In the genomic region with DNA sequence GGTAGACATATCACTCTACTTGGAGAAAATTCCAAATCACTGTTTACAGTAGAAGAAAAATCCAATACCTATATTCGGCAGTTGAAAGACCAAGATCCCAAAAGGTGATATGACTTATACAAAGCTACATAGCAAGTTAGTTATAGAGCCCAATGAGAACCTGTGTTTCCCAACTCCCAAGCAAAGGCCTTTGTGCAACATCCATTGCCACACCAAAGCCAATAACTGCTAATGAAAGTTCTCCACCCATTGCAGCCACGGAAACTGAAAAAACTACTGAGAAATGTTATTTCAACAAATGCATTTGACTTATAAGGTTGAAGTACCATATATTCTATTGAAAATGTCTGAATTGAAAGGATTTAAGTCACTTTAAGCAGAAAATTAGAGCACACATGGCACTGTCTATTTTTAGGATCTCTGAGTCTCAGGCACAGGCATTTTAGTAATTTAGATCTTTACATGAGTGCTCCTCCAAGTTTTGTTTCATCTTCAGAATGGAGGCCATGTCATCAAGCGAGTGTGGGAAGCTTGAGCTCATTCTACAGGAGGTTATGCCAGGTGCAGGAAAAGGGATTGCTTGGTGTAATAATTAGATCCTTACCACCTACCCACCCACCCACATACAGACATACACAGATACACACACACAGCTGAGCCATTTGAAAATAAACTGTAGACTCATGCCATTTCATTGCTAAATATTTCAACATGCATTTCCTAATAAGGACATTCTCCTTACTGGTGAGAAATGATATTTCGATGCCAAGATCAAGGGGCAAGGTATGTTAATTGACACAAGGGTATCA, we compare ENCODE assay signal across 16 cellular contexts. TPM values are rescaled to one million over a fixed set of nuclear protein-coding genes. Genes with fewer than 3 reads are reported as not detected.
DNase-seq lines count a peak whose midpoint lies in the region; ATAC-seq and TF ChIP-seq lines count a peak whose summit lies in the region.
"Had no signal": no experiment of that assay in that cellular context is flagged by ENCODE, and none has a peak within 500 bp of the region (broad histone marks: within the 10 kb centered on the region; RNA-seq: fewer than 3 reads in every experiment).

No MANE protein-coding gene starts in this region.

- H3K27ac ChIP-seq in osteoblast (ENCODE audit: low read depth, low read length): peak overlapping the region; percentile 24
- no peak overlapping the region for H3K27ac ChIP-seq in SJCRH30
- H3K27ac ChIP-seq: colonic mucosa, heart left ventricle had no signal

- no peaks in the 10 kb centered on the region for H3K79me2 ChIP-seq in osteoblast (ENCODE audit: insufficient read depth, low read length)

- TF ChIP-seq CTCF in NB4 (IDR thresholded peaks at IDR 0.05; ENCODE audit: low read depth, low read length) (no peak), osteoblast (IDR thresholded peaks at IDR 0.05; ENCODE audit: extremely low read depth, low read depth, low read length) (no peak)

- ATAC-seq in GM19463 (IDR thresholded peaks at IDR 0.05; ENCODE audit: unreplicated experiment): no peak
- ATAC-seq: heart left ventricle had no signal

- no peaks in the 10 kb centered on the region for H3K27me3 ChIP-seq in osteoblast (ENCODE audit: insufficient read depth, low read length)
- no peaks in the 10 kb centered on the region for H3K27me3 ChIP-seq in SJCRH30
- H3K27me3 ChIP-seq: colonic mucosa had no signal

- H3K4me3 ChIP-seq in NB4 (ENCODE audit: low read depth, low read length) (no peak overlapping the region), osteoblast (ENCODE audit: insufficient read depth, low read length) (no peak overlapping the region), SJCRH30 (no peak overlapping the region)
- H3K4me3 ChIP-seq: colonic mucosa, heart left ventricle had no signal

- DNase-seq in CD1c-positive myeloid dendritic cell (ENCODE audit: extremely low spot score) (peak; percentile 2), NB4 (ENCODE audit: low read depth) (peak; percentile 30), dedifferentiated amniotic fluid mesenchymal stem cell (ENCODE audit: extremely low spot score) (peak; percentile 48), osteoblast (ENCODE audit: insufficient read length, low spot score, missing footprints) (no peak), HPDE6-E6E7 (ENCODE audit: extremely low spot score) (no peak), SJCRH30 (no peak)
- DNase-seq in activated CD4-positive, CD25-positive, alpha-beta regulatory T cell treated with anti-CD3 and anti-CD28 coated beads, Interleukin-2, amount 50 U/mL, for 72 hours: no peak
- DNase-seq: activated CD4-positive, alpha-beta T cell treated with anti-CD3 and anti-CD28 coated beads, Interleukin-2, amount 50 U/mL, for 48 hours; activated naive CD4-positive, alpha-beta T cell treated with anti-CD3 and anti-CD28 coated beads, Interleukin-2, amount 10 ng/mL, durations not matched to agents 7 days and 5 days; activated T-cell treated with anti-CD3 and anti-CD28 coated beads, Interleukin-2, amount 50 U/mL, for 1 hour; Caco-2; colonic mucosa; GOT3; heart left ventricle; NCI-H69 had no signal

- H2AFZ ChIP-seq in osteoblast (ENCODE audit: low read length): peak overlapping the region; percentile 32

- H3K9me3 ChIP-seq in osteoblast (ENCODE audit: low read depth, low read length) (no peaks in the 10 kb centered on the region), SJCRH30 (replicated peaks) (no peaks in the 10 kb centered on the region)
- H3K9me3 ChIP-seq: Caco-2, colonic mucosa, heart left ventricle had no signal

- no peaks in the 10 kb centered on the region for H3K36me3 ChIP-seq in osteoblast (ENCODE audit: insufficient read depth, low read length)
- H3K36me3 ChIP-seq in SJCRH30: no peaks in the 10 kb centered on the region
- H3K36me3 ChIP-seq: colonic mucosa, heart left ventricle had no signal

- peaks cover 19% of the 10 kb centered on the region for H3K4me1 ChIP-seq in osteoblast (ENCODE audit: insufficient read depth, low read length)
- H3K4me1 ChIP-seq in SJCRH30: 0 out of 2 replicates have a peak, but pooled peaks cover under 1% of the 10 kb centered on the region
- H3K4me1 ChIP-seq: colonic mucosa, heart left ventricle had no signal

- no peaks in the 10 kb centered on the region for H4K20me1 ChIP-seq in osteoblast (ENCODE audit: insufficient read depth, low read length)

- TF ChIP-seq POLR2A in NB4 (IDR thresholded peaks at IDR 0.05; ENCODE audit: extremely low read depth, insufficient read length): no peak

- peak overlapping the region; percentile 20 for H3K4me2 ChIP-seq in osteoblast (ENCODE audit: insufficient read depth, low read length)

RNA-seq across cellular contexts. Expression of gene ANO10, which starts 19.7 kb away (rescaled TPM):
- 55.7 and 56.9 TPM in 2 replicates for total RNA-seq in osteoblast
- total RNA-seq in SJCRH30 (2014; rRNA removed; shearing (Covaris generic)): 8.5 and 8.9 TPM in 2 replicates

RNA-seq across cellular contexts. Expression of gene ABHD5, which starts 49.2 kb away (rescaled TPM):
- total RNA-seq in osteoblast: 37.6 and 45.1 TPM in 2 replicates
- 7.9 and 11.2 TPM in 2 replicates for total RNA-seq in SJCRH30 (2014; rRNA removed; shearing (Covaris generic))

Comparison
In these comparisons a context has a peak if more than half of its experiments do, and no peak if none do; other contexts are left out.
1. DNase-seq: peak in CD1c-positive myeloid dendritic cell (single experiment), NB4 (single experiment) and dedifferentiated amniotic fluid mesenchymal stem cell (single experiment); none in osteoblast (single experiment), activated CD4-positive, CD25-positive, alpha-beta regulatory T cell treated with anti-CD3 and anti-CD28 coated beads, Interleukin-2, amount 50 U/mL, for 72 hours (single experiment), HPDE6-E6E7 (single experiment) and SJCRH30 (0 of 2).